ENCODE assay signal across 20 cellular contexts in genomic region chr4:61614256-61614655, GRCh38.
"Had no signal": no experiment of that assay in that cellular context is flagged by ENCODE, and none has a peak within 500 bp of the region (broad histone marks: within the 10 kb centered on the region; RNA-seq: fewer than 3 reads in every experiment).

No MANE protein-coding gene starts in this region.

- H3K9me3 ChIP-seq: adrenal gland, body of pancreas, left ventricle myocardium inferior, ovary, suprapubic skin had no signal

- H3K27me3 ChIP-seq: adrenal gland, body of pancreas, ovary, spleen, suprapubic skin had no signal

- H3K4me3 Mint-ChIP-seq: activated CD4-positive, alpha-beta T cell treated with anti-CD3 and anti-CD28 coated beads, Interleukin-2, amount 10 ng/mL, durations not matched to agents 24 days and 14 days; activated CD8-positive, alpha-beta T cell treated with anti-CD3 and anti-CD28 coated beads, Interleukin-2, amount 10 ng/mL, durations not matched to agents 7 days and 5 days; activated naive CD4-positive, alpha-beta T cell treated with anti-CD3 and anti-CD28 coated beads, Interleukin-2, amount 50 U/mL, for 24 hours; central memory CD8-positive, alpha-beta T cell; dendritic cell treated with granulocyte-macrophage colony-stimulating factor and Interleukin-4, amounts not matched to agents 40 ng/mL and 50 ng/mL, for 4 days; stimulated activated naive CD8-positive, alpha-beta T cell treated with anti-CD3 and anti-CD28 coated beads, Interleukin-15, Interleukin-2, amounts not matched to agents 100 ng/mL and 50 ng/mL, for 24 hours had no signal

- H3K4me1 Mint-ChIP-seq: activated CD4-positive, alpha-beta T cell treated with anti-CD3 and anti-CD28 coated beads, Interleukin-2, amount 10 ng/mL, durations not matched to agents 24 days and 14 days; activated naive CD4-positive, alpha-beta T cell treated with anti-CD3 and anti-CD28 coated beads, Interleukin-2, amount 50 U/mL, for 24 hours; central memory CD8-positive, alpha-beta T cell had no signal

- H3K27ac ChIP-seq: adrenal gland, body of pancreas, left ventricle myocardium inferior, ovary, spleen, suprapubic skin had no signal

- DNase-seq: activated CD4-positive, alpha-beta T cell treated with anti-CD3 and anti-CD28 coated beads, Interleukin-2, amount 10 ng/mL, durations not matched to agents 24 days and 14 days; activated CD4-positive, CD25-positive, alpha-beta regulatory T cell; activated CD8-positive, alpha-beta memory T cell treated with anti-CD3 and anti-CD28 coated beads, Interleukin-2, amount 50 U/mL, for 4 hours; activated CD8-positive, alpha-beta T cell treated with anti-CD3 and anti-CD28 coated beads, Interleukin-2, amount 10 ng/mL, durations not matched to agents 7 days and 5 days; activated effector memory CD4-positive, alpha-beta T cell treated with anti-CD3 and anti-CD28 coated beads, Interleukin-2, amount 50 U/mL, for 16 hours; activated T-cell treated with anti-CD3 and anti-CD28 coated beads, Interleukin-2, amount 50 U/mL, for 48 hours; adrenal gland; body of pancreas; erythroblast; hippocampal formation; left ventricle myocardium inferior; ovary; spleen; trophoblast cell had no signal

- H3K4me1 ChIP-seq: adrenal gland, body of pancreas, left ventricle myocardium inferior, spleen, suprapubic skin had no signal

- H3K4me3 ChIP-seq: adrenal gland, body of pancreas, left ventricle myocardium inferior, ovary, spleen, suprapubic skin had no signal

- H3K36me3 Mint-ChIP-seq: activated naive CD4-positive, alpha-beta T cell treated with anti-CD3 and anti-CD28 coated beads, Interleukin-2, amount 50 U/mL, for 24 hours had no signal

- H3K27me3 Mint-ChIP-seq: activated CD4-positive, alpha-beta T cell treated with anti-CD3 and anti-CD28 coated beads, Interleukin-2, amount 10 ng/mL, durations not matched to agents 24 days and 14 days; activated naive CD4-positive, alpha-beta T cell treated with anti-CD3 and anti-CD28 coated beads, Interleukin-2, amount 50 U/mL, for 24 hours; central memory CD8-positive, alpha-beta T cell; stimulated activated naive CD8-positive, alpha-beta T cell treated with anti-CD3 and anti-CD28 coated beads, Interleukin-15, Interleukin-2, amounts not matched to agents 100 ng/mL and 50 ng/mL, for 24 hours had no signal

- H3K36me3 ChIP-seq: adrenal gland, left ventricle myocardium inferior, ovary, spleen, suprapubic skin had no signal

- ATAC-seq: activated CD8-positive, alpha-beta T cell treated with anti-CD3 and anti-CD28 coated beads, Interleukin-2, amount 10 ng/mL, durations not matched to agents 7 days and 5 days; body of pancreas; sciatic nerve had no signal

- H3K9me3 Mint-ChIP-seq: activated CD4-positive, alpha-beta T cell treated with anti-CD3 and anti-CD28 coated beads, Interleukin-2, amount 10 ng/mL, durations not matched to agents 24 days and 14 days; dendritic cell treated with granulocyte-macrophage colony-stimulating factor and Interleukin-4, amounts not matched to agents 40 ng/mL and 50 ng/mL, for 4 days had no signal

- H3K27ac Mint-ChIP-seq: activated CD4-positive, alpha-beta T cell treated with anti-CD3 and anti-CD28 coated beads, Interleukin-2, amount 10 ng/mL, durations not matched to agents 24 days and 14 days; activated CD8-positive, alpha-beta T cell treated with anti-CD3 and anti-CD28 coated beads, Interleukin-2, amount 10 ng/mL, durations not matched to agents 7 days and 5 days; activated naive CD4-positive, alpha-beta T cell treated with anti-CD3 and anti-CD28 coated beads, Interleukin-2, amount 50 U/mL, for 24 hours; dendritic cell treated with granulocyte-macrophage colony-stimulating factor and Interleukin-4, amounts not matched to agents 40 ng/mL and 50 ng/mL, for 4 days; stimulated activated naive CD8-positive, alpha-beta T cell treated with anti-CD3 and anti-CD28 coated beads, Interleukin-15, Interleukin-2, amounts not matched to agents 100 ng/mL and 50 ng/mL, for 24 hours had no signal
